ENCODE assay signal across 9 cellular contexts in the genomic region with DNA sequence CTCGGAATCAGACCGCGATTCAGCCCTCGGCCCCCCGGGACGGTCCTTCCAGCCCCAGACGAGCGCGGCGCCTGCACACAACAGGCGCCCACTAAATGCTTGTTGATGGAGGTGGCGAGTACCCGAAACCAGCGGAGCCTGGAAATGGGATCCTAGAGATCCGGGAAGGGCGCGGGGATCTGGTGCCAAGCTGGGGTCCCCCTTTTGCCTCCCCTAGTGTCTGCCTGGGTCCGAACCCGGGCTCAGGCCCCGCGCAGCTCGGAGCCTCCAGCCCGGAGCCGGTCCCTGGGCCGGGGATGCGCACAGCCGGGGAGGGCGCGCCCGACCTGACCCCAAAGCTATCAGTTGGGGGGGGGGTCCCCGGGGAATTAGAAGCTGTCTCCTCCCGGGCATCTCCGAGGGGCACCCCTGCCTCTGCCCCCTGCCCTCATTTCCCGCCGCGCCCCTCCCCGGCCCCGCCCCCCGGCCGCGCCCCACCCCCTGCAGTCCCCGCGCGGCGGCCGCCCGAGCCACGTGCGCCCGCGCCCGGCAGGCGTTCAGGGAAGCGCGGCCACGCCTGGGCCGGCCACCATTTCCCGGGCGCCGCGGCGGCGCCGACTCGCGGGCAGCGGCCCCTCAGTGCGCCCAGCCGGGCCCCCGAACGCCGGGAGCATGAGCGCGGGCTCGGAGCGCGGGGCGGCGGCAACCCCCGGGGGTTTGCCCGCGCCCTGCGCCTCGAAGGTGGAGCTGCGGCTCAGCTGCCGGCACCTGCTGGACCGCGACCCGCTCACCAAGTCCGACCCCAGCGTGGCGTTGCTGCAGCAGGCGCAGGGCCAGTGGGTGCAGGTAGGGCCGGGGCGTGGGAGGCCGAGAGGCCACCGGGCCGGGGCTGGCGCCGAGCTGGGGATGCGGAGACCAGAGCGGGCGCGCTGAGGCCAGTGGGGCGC. TPM values are rescaled to one million over a fixed set of nuclear protein-coding genes. Genes with fewer than 3 reads are reported as not detected.
DNase-seq lines count a peak whose midpoint lies in the region; ATAC-seq and TF ChIP-seq lines count a peak whose summit lies in the region.
"Had no signal": no experiment of that assay in that cellular context is flagged by ENCODE, and none has a peak within 500 bp of the region (broad histone marks: within the 10 kb centered on the region; RNA-seq: fewer than 3 reads in every experiment).

A gene (plus strand): TSS at position 512 of the 926 bp plus-strand sequence. CDS start 140 bp downstream, at position 652.

- H3K9me3 Mint-ChIP-seq in CD8-positive, alpha-beta memory T cell = no peaks in the 10 kb centered on the region
- no peaks in the 10 kb centered on the region for H3K9me3 Mint-ChIP-seq in activated naive CD8-positive, alpha-beta T cell (ENCODE audit: low read depth)
- H3K9me3 Mint-ChIP-seq: T-helper 1 cell treated with Interleukin-12 subunit alpha and Interleukin-12 subunit beta and Interleukin-4 antibody, amounts not matched to agents 30 μg/mL and 1 μg/mL, for 36 hours had no signal

- H3K36me3 ChIP-seq in CD8-positive, alpha-beta memory T cell (ENCODE audit: insufficient read depth, low read length) = no peaks in the 10 kb centered on the region
- peaks cover 13 to 29% of the 10 kb centered on the region in 2 experiments; a peak in 3 of 4 replicates for H3K36me3 ChIP-seq in HCT116 (ENCODE audit: control insufficient read depth in 1 of 2, insufficient read depth in 2 of 2, low read length in 2 of 2)

- intact Hi-C loops in HCT116 (cut with micrococcal nuclease) = loop anchor here (2.0 kb wide), 1 partner anchor 91 kb away; no protein-coding TSS in a partner anchor

- H3K4me3 ChIP-seq in CD8-positive, alpha-beta memory T cell (ENCODE audit: low read length) = peak within 1 kb of the TSS; percentile 28
- peak within 1 kb of the TSS; percentile 71 to 97 for H3K4me3 ChIP-seq in HCT116 (replicated peaks in 1 of 2; ENCODE audit: low read depth in 1 of 2, low read length in 2 of 2)

- no peak for DNase-seq in CD8-positive, alpha-beta memory T cell
- DNase-seq in HCT116 (ENCODE audit: low read depth, low spot score) (no peak), left kidney (ENCODE audit: low read depth, low spot score) (peak; percentile 71), foreskin keratinocyte (no peak), HUDEP-2 (lab: John Stamatoyannopoulos, UW; ENCODE audit: unreplicated experiment in 76 of 76) (no peak), NCI-H510A (lab: John Stamatoyannopoulos, UW) (no peak)

- no TSS peak for BruUV-seq in HCT116 (replicated peaks; lab: Mats Ljungman, UMichigan)

- H3K4me1 ChIP-seq in CD8-positive, alpha-beta memory T cell (ENCODE audit: insufficient read depth, low read length) = peaks cover 11% of the 10 kb centered on the region
- peaks cover 14 to 32% of the 10 kb centered on the region in 2 experiments for H3K4me1 ChIP-seq in HCT116 (ENCODE audit: control insufficient read depth in 1 of 2, insufficient read depth in 2 of 2, low read length in 2 of 2)
- no peaks in the 10 kb centered on the region for H3K4me1 ChIP-seq in foreskin keratinocyte

- no peaks in the 10 kb centered on the region for H3K9me3 ChIP-seq in CD8-positive, alpha-beta memory T cell (ENCODE audit: low read length)
- H3K9me3 ChIP-seq in HCT116 (ENCODE audit: control insufficient read depth in 1 of 2, insufficient read depth in 1 of 2, low read depth in 1 of 2, low read length in 2 of 2) = peaks cover 0 to 4% of the 10 kb centered on the region in 2 experiments; a peak in 1 of 4 replicates

- H3K4me2 ChIP-seq in HCT116 (ENCODE audit: low read length) = peak within 1 kb of the TSS; percentile 99

- peak; percentile 54 for ATAC-seq in HCT116
- no peak for ATAC-seq in foreskin keratinocyte
- no peak for ATAC-seq in GM18868 (IDR thresholded peaks at IDR 0.05; ENCODE audit: unreplicated experiment)

- peak within 1 kb of the TSS in 6 of 7 donors; percentile 49 to 77 (median 64) for H3K4me3 Mint-ChIP-seq in CD8-positive, alpha-beta memory T cell
- H3K4me3 Mint-ChIP-seq in activated naive CD8-positive, alpha-beta T cell = peak within 1 kb of the TSS; percentile 62
- H3K4me3 Mint-ChIP-seq: T-helper 1 cell treated with Interleukin-12 subunit alpha and Interleukin-12 subunit beta and Interleukin-4 antibody, amounts not matched to agents 30 μg/mL and 1 μg/mL, for 36 hours had no signal

- H3K27ac ChIP-seq in CD8-positive, alpha-beta memory T cell (ENCODE audit: low read depth, low read length) = no peak within 1 kb of the TSS
- H3K27ac ChIP-seq in HCT116 (ENCODE audit: low read depth, low read length) = peak within 1 kb of the TSS; percentile 99
- no peak within 1 kb of the TSS for H3K27ac ChIP-seq in foreskin keratinocyte

- peaks cover 36% of the 10 kb centered on the region for H3K79me2 ChIP-seq in HCT116 (ENCODE audit: insufficient read depth, low read length)

- CTCF ChIA-PET in CD8-positive, alpha-beta memory T cell (lab: Charles Lee) = interaction anchor here (1.2 to 2.0 kb wide), 2 partner anchors 66 to 125 kb away, joined by 4 to 6 read pairs; no protein-coding TSS in a partner anchor
- CTCF ChIA-PET in HCT116 (lab: Charles Lee) = interaction anchor here (0.7 to 2.2 kb wide), 3 partner anchors 10 to 130 kb away, joined by 4 to 8 read pairs (median 5); no protein-coding TSS in a partner anchor

- H3K27me3 Mint-ChIP-seq in CD8-positive, alpha-beta memory T cell = peaks cover 8 to 21% of the 10 kb centered on the region in 2 donors
- H3K27me3 Mint-ChIP-seq in activated naive CD8-positive, alpha-beta T cell = peaks cover 3% of the 10 kb centered on the region

- H4K20me1 ChIP-seq in HCT116 (ENCODE audit: insufficient read depth) = no peaks in the 10 kb centered on the region

- H2AFZ ChIP-seq in HCT116 (ENCODE audit: low read depth, low read length, poor library complexity, severe bottlenecking) = no peak within 1 kb of the TSS

- peaks cover 8% of the 10 kb centered on the region for H3K27me3 ChIP-seq in CD8-positive, alpha-beta memory T cell (ENCODE audit: insufficient read depth, low read length, poor library complexity, severe bottlenecking)
- H3K27me3 ChIP-seq in HCT116 (ENCODE audit: insufficient read depth, low read length) (no peaks in the 10 kb centered on the region), foreskin keratinocyte (peaks cover 24% of the 10 kb centered on the region)

- H3K36me3 Mint-ChIP-seq in CD8-positive, alpha-beta memory T cell = no peaks in the 10 kb centered on the region
- peaks cover 2% of the 10 kb centered on the region for H3K36me3 Mint-ChIP-seq in activated naive CD8-positive, alpha-beta T cell

- POLR2A ChIA-PET in CD8-positive, alpha-beta memory T cell (lab: Charles Lee) = interaction anchor here (0.6 to 1.1 kb wide), 2 partner anchors 13 to 554 kb away, joined by 3 to 4 read pairs; no protein-coding TSS in a partner anchor
- POLR2A ChIA-PET in HCT116 (lab: Charles Lee) = interaction anchor here (1.2 kb wide), 1 partner anchor 10 kb away, joined by 3 read pairs; no protein-coding TSS in a partner anchor

- TF ChIP-seq CTCF in HCT116 (IDR thresholded peaks at IDR 0.05 in 2 of 3, conservative IDR thresholded peaks at IDR 0.05 in 1 of 3; ENCODE audit: borderline replicate concordance in 1 of 3, insufficient read depth in 1 of 3, low read depth in 2 of 3, low read length in 2 of 3) = no peak
- no peak for TF ChIP-seq CTCF in foreskin keratinocyte (conservative IDR thresholded peaks at IDR 0.05)

- peak within 1 kb of the TSS in 1 of 8 donors; percentile 47 for H3K27ac Mint-ChIP-seq in CD8-positive, alpha-beta memory T cell
- no peak within 1 kb of the TSS for H3K27ac Mint-ChIP-seq in activated naive CD8-positive, alpha-beta T cell
- H3K27ac Mint-ChIP-seq: T-helper 1 cell treated with Interleukin-12 subunit alpha and Interleukin-12 subunit beta and Interleukin-4 antibody, amounts not matched to agents 30 μg/mL and 1 μg/mL, for 36 hours had no signal

- RAD21 ChIA-PET in HCT116 (lab: Charles Lee; ENCODE audit: low non-redundant PET in 1 of 2, low total read pairs in 2 of 2, uncharacterized antibody in 2 of 2, unreplicated experiment in 2 of 2) = interaction anchor here in 1 of 2 experiments (1.3 kb wide), 1 partner anchor 66 kb away, joined by 3 read pairs; no protein-coding TSS in a partner anchor

- TF ChIP-seq RAD21 in HCT116 (IDR thresholded peaks at IDR 0.05; ENCODE audit: low read depth) = no peak

- H3K9me2 ChIP-seq in HCT116 (ENCODE audit: insufficient read depth) = no peaks in the 10 kb centered on the region

- H3K4me1 Mint-ChIP-seq in CD8-positive, alpha-beta memory T cell = peaks cover 6 to 20% (median 7%) of the 10 kb centered on the region in 3 donors
- peaks cover 14% of the 10 kb centered on the region for H3K4me1 Mint-ChIP-seq in activated naive CD8-positive, alpha-beta T cell (ENCODE audit: low read depth)

- peak; percentile 68 for TF ChIP-seq POLR2A in HCT116 (IDR thresholded peaks at IDR 0.05; ENCODE audit: borderline replicate concordance, extremely low read depth, insufficient read depth, insufficient read length)

- H3K9ac ChIP-seq in HCT116 (ENCODE audit: low read length) = peak within 1 kb of the TSS; percentile 99

TF ChIP-seq in HCT116, 20 proteins besides CTCF, POLR2A, EP300 and RAD21:
- TF ChIP-seq ZFX (IDR thresholded peaks at IDR 0.05) = peak; percentile 75; the same call in 1 of the 2 replicates
- TF ChIP-seq EZH2 (IDR thresholded peaks at IDR 0.05) = no peak
- TF ChIP-seq POLR2AphosphoS5 (IDR thresholded peaks at IDR 0.05; ENCODE audit: low read depth, low read length) = peak; percentile 49
- TF ChIP-seq YY1 (IDR thresholded peaks at IDR 0.05; ENCODE audit: extremely low read depth, insufficient replicate concordance, low read depth, low read length) = no peak
- no peak for TF ChIP-seq CBX3 (IDR thresholded peaks at IDR 0.05; ENCODE audit: low read depth)
- no peak for TF ChIP-seq SIN3A (IDR thresholded peaks at IDR 0.05; ENCODE audit: low read depth)
- TF ChIP-seq, protein P1, sequence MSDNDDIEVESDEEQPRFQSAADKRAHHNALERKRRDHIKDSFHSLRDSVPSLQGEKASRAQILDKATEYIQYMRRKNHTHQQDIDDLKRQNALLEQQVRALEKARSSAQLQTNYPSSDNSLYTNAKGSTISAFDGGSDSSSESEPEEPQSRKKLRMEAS (IDR thresholded peaks at IDR 0.05) = no peak
- no peak for TF ChIP-seq CEBPB (IDR thresholded peaks at IDR 0.05; ENCODE audit: low read depth)

RNA-seq across cellular contexts. Expression of the gene that starts here (rescaled TPM):
- total RNA-seq in CD8-positive, alpha-beta memory T cell = 1 to 10 TPM; 3.2 to 6.1 TPM
- 12.9 TPM for polyA plus RNA-seq in CD8-positive, alpha-beta memory T cell
- total RNA-seq in HCT116 (2021; ENCODE audit: unreplicated experiment) (201 TPM), foreskin keratinocyte (5.5 and 8.4 TPM in 2 replicates)
- polyA plus RNA-seq in HCT116 (2012) = 136 and 148 TPM in 2 replicates
- polyA plus RNA-seq in foreskin keratinocyte = 6.6 and 8.9 TPM in 2 replicates

Comparison
In these comparisons a context has a peak if more than half of its experiments do, and no peak if none do; other contexts are left out.
1. RNA of the gene that starts here (total RNA-seq): 201 TPM in HCT116 (single experiment); 3.2 to 6.1 TPM in CD8-positive, alpha-beta memory T cell and 5.5 to 8.4 TPM in foreskin keratinocyte; every median in the first group is over 10 times any median in the second.